ENCODE assay signal across 8 cellular contexts in genomic region chr9:137000177-137000930, GRCh38. TPM values are rescaled to one million over a fixed set of nuclear protein-coding genes. Genes with fewer than 3 reads are reported as not detected.
DNase-seq lines count a peak whose midpoint lies in the region; ATAC-seq and TF ChIP-seq lines count a peak whose summit lies in the region.

No MANE protein-coding gene starts in this region.

- no peaks in the 10 kb centered on the region for H3K27me3 ChIP-seq in RWPE2 (ENCODE audit: insufficient read depth, poor library complexity, severe bottlenecking)
- H3K27me3 ChIP-seq in psoas muscle (ENCODE audit: insufficient read depth in 3 of 3, low read length in 2 of 3), result peaks cover 0 to 14% (median 11%) of the 10 kb centered on the region in 3 donors

- H3K9me3 ChIP-seq in RWPE2 (ENCODE audit: severe bottlenecking) (no peaks in the 10 kb centered on the region), psoas muscle (no peaks in the 10 kb centered on the region)

- peak overlapping the region; percentile 36 for H3K27ac ChIP-seq in RWPE2 (ENCODE audit: poor library complexity, severe bottlenecking)
- H3K27ac ChIP-seq in psoas muscle, result no peak overlapping the region

- no peak overlapping the region for H3K4me3 ChIP-seq in RWPE2 (ENCODE audit: severe bottlenecking)
- H3K4me3 ChIP-seq in psoas muscle, result no peak overlapping the region

- H3K4me1 ChIP-seq in RWPE2 (ENCODE audit: insufficient read depth, poor library complexity, severe bottlenecking), result peaks cover 22% of the 10 kb centered on the region
- H3K4me1 ChIP-seq in psoas muscle, result no peaks in the 10 kb centered on the region

- H3K27ac Mint-ChIP-seq in activated CD8-positive, alpha-beta memory T cell treated with anti-CD3 and anti-CD28 coated beads, Interleukin-2, amount 10 ng/mL, durations not matched to agents 7 days and 5 days, result peak overlapping the region; percentile 86
- H3K27ac Mint-ChIP-seq in immature natural killer cell, result peak overlapping the region; percentile 97 to 99 (median 99)

- 65 to 72% (median 68%) methylated on average over 10 of the region's 10 CpGs for WGBS in psoas muscle, 3 donors

- no peaks in the 10 kb centered on the region for H3K36me3 Mint-ChIP-seq in activated CD8-positive, alpha-beta memory T cell treated with anti-CD3 and anti-CD28 coated beads, Interleukin-2, amount 10 ng/mL, durations not matched to agents 7 days and 5 days
- H3K36me3 Mint-ChIP-seq in immature natural killer cell, result no peaks in the 10 kb centered on the region

- H3K36me3 ChIP-seq in RWPE2 (ENCODE audit: low read depth) (no peaks in the 10 kb centered on the region), psoas muscle (ENCODE audit: insufficient read depth in 1 of 2, low read depth in 1 of 2) (no peaks in the 10 kb centered on the region)

- peak; percentile 74 for DNase-seq in activated CD8-positive, alpha-beta memory T cell treated with anti-CD3 and anti-CD28 coated beads, Interleukin-2, amount 10 ng/mL, durations not matched to agents 7 days and 5 days
- no peak for DNase-seq in activated CD8-positive, alpha-beta memory T cell treated with anti-CD3 and anti-CD28 coated beads for 24 hours
- no peak for DNase-seq in RWPE2 (ENCODE audit: low spot score)
- DNase-seq in immature natural killer cell, result peak; percentile 88 to 89 (median 89)
- no peak for DNase-seq in mucosa of gallbladder (ENCODE audit: low spot score)
- DNase-seq in 8988T, result no peak
- no peak for DNase-seq in psoas muscle

- peaks cover 5% of the 10 kb centered on the region for H3K27me3 Mint-ChIP-seq in activated CD8-positive, alpha-beta memory T cell treated with anti-CD3 and anti-CD28 coated beads, Interleukin-2, amount 10 ng/mL, durations not matched to agents 7 days and 5 days
- H3K27me3 Mint-ChIP-seq in immature natural killer cell (ENCODE audit: low read depth in 3 of 3), result peaks cover 20 to 33% (median 25%) of the 10 kb centered on the region in 3 donors

- H3K4me1 Mint-ChIP-seq in activated CD8-positive, alpha-beta memory T cell treated with anti-CD3 and anti-CD28 coated beads, Interleukin-2, amount 10 ng/mL, durations not matched to agents 7 days and 5 days, result peaks cover 60% of the 10 kb centered on the region
- peaks cover 54 to 63% of the 10 kb centered on the region in 2 donors for H3K4me1 Mint-ChIP-seq in immature natural killer cell

- peak; percentile 66 for ATAC-seq in activated CD8-positive, alpha-beta memory T cell treated with anti-CD3 and anti-CD28 coated beads, Interleukin-2, amount 10 ng/mL, durations not matched to agents 7 days and 5 days
- ATAC-seq in HG02870 (IDR thresholded peaks at IDR 0.05; ENCODE audit: unreplicated experiment) (peak; percentile 78), RWPE2 (ENCODE audit: low read depth) (0 out of 3 replicates have a peak, but pooled peaks have one; percentile 19), psoas muscle (no peak)

- no peaks in the 10 kb centered on the region for H3K9me3 Mint-ChIP-seq in activated CD8-positive, alpha-beta memory T cell treated with anti-CD3 and anti-CD28 coated beads, Interleukin-2, amount 10 ng/mL, durations not matched to agents 7 days and 5 days (ENCODE audit: low read depth)
- no peaks in the 10 kb centered on the region for H3K9me3 Mint-ChIP-seq in immature natural killer cell

- CTCF ChIA-PET in activated CD8-positive, alpha-beta memory T cell treated with anti-CD3 and anti-CD28 coated beads, Interleukin-2, amount 10 ng/mL, durations not matched to agents 7 days and 5 days (lab: Charles Lee), result interaction anchor here (0.8 to 14.3 kb wide), 15 partner anchors 8 to 250 kb away, joined by 3 to 234 read pairs (median 3); partner anchors contain the start of genes ABCA2, AJM1, C8G and FUT7

- TF ChIP-seq CTCF in RWPE2 (IDR thresholded peaks at IDR 0.05; ENCODE audit: poor library complexity, severe bottlenecking) (no peak), psoas muscle (IDR thresholded peaks at IDR 0.05) (no peak)

- peak overlapping the region; percentile 59 for H3K4me3 Mint-ChIP-seq in activated CD8-positive, alpha-beta memory T cell treated with anti-CD3 and anti-CD28 coated beads, Interleukin-2, amount 10 ng/mL, durations not matched to agents 7 days and 5 days
- peak overlapping the region; percentile 70 to 94 (median 84) for H3K4me3 Mint-ChIP-seq in immature natural killer cell

- intact Hi-C loops in psoas muscle (cut with DNase I), result no loop called here

RNA-seq across cellular contexts. Expression of gene CLIC3, which starts 4.0 kb away (rescaled TPM):
- total RNA-seq in activated CD8-positive, alpha-beta memory T cell treated with anti-CD3 and anti-CD28 coated beads, Interleukin-2, amount 10 ng/mL, durations not matched to agents 7 days and 5 days, result 1 to 10 TPM; 3.8 to 7.8 TPM
- polyA plus RNA-seq in immature natural killer cell, result 100 to 1,000 TPM; 673 to 911 (median 762) TPM
- total RNA-seq in mucosa of gallbladder, result 2.2 TPM
- under 1 TPM in 3 of 4 donors, not detected in 1; 0.38 to 0.90 (median 0.54) TPM for total RNA-seq in psoas muscle
- polyA plus RNA-seq in psoas muscle, result under 1 TPM; 0.55 to 0.94 (median 0.79) TPM

RNA-seq across cellular contexts. Expression of gene PAXX, which starts 8.1 kb away (rescaled TPM):
- 10 to 100 TPM; 68.6 to 94.8 TPM for total RNA-seq in activated CD8-positive, alpha-beta memory T cell treated with anti-CD3 and anti-CD28 coated beads, Interleukin-2, amount 10 ng/mL, durations not matched to agents 7 days and 5 days
- polyA plus RNA-seq in immature natural killer cell (100 to 1,000 TPM; 135 to 207 (median 182) TPM), psoas muscle (10 to 100 TPM; 16.5 to 39.2 (median 25.2) TPM)
- total RNA-seq in mucosa of gallbladder (51.2 TPM), psoas muscle (10 to 100 TPM in 3 of 4 donors, 1 to 10 TPM in 1; 9.4 to 15.6 (median 12.4) TPM)

RNA-seq across cellular contexts. Expression of gene LCNL1, which starts 17.6 kb away (rescaled TPM):
- under 1 TPM in 1 of 2 experiments, not detected in 1; 0.09 TPM for total RNA-seq in activated CD8-positive, alpha-beta memory T cell treated with anti-CD3 and anti-CD28 coated beads, Interleukin-2, amount 10 ng/mL, durations not matched to agents 7 days and 5 days
- polyA plus RNA-seq in immature natural killer cell, result not detected
- total RNA-seq in mucosa of gallbladder, result 0.92 TPM
- total RNA-seq in psoas muscle, result under 1 TPM; 0.10 to 0.79 (median 0.38) TPM
- under 1 TPM; 0.04 to 0.14 (median 0.06) TPM for polyA plus RNA-seq in psoas muscle

RNA-seq across cellular contexts. Expression of gene PTGDS, which starts 23.1 kb away (rescaled TPM):
- total RNA-seq in activated CD8-positive, alpha-beta memory T cell treated with anti-CD3 and anti-CD28 coated beads, Interleukin-2, amount 10 ng/mL, durations not matched to agents 7 days and 5 days, result 1 to 10 TPM; 1.2 to 3.2 TPM
- 100 to 1,000 TPM in 2 of 3 donors, 10 to 100 TPM in 1; 93.2 to 201 (median 164) TPM for polyA plus RNA-seq in immature natural killer cell
- total RNA-seq in mucosa of gallbladder, result 481 TPM
- total RNA-seq in psoas muscle, result 100 to 1,000 TPM in 1 of 4 donors, 10 to 100 TPM in 3; 23.3 to 130 (median 74.3) TPM
- 10 to 100 TPM; 29.9 to 37.9 (median 37.8) TPM for polyA plus RNA-seq in psoas muscle

RNA-seq across cellular contexts. Expression of gene ABCA2, which starts 27.7 kb away (rescaled TPM):
- 10 to 100 TPM; 30.0 to 73.6 TPM for total RNA-seq in activated CD8-positive, alpha-beta memory T cell treated with anti-CD3 and anti-CD28 coated beads, Interleukin-2, amount 10 ng/mL, durations not matched to agents 7 days and 5 days
- 10 to 100 TPM in 1 of 3 donors, 1 to 10 TPM in 2; 2.2 to 34.5 (median 6.3) TPM for polyA plus RNA-seq in immature natural killer cell
- total RNA-seq in mucosa of gallbladder, result 298 TPM
- total RNA-seq in psoas muscle, result 10 to 100 TPM; 12.2 to 23.5 (median 18.3) TPM
- polyA plus RNA-seq in psoas muscle, result 10 to 100 TPM in 1 of 3 donors, 1 to 10 TPM in 2; 6.9 to 11.1 (median 8.5) TPM

Comparison
In these comparisons a context has a peak if more than half of its experiments do, and no peak if none do; other contexts are left out.
1. DNase-seq: peak in activated CD8-positive, alpha-beta memory T cell treated with anti-CD3 and anti-CD28 coated beads, Interleukin-2, amount 10 ng/mL, durations not matched to agents 7 days and 5 days (single experiment) and immature natural killer cell (3 of 3); none in activated CD8-positive, alpha-beta memory T cell treated with anti-CD3 and anti-CD28 coated beads for 24 hours (single experiment), RWPE2 (single experiment), mucosa of gallbladder (single experiment), 8988T (single experiment) and psoas muscle (0 of 2).
2. ATAC-seq: peak in activated CD8-positive, alpha-beta memory T cell treated with anti-CD3 and anti-CD28 coated beads, Interleukin-2, amount 10 ng/mL, durations not matched to agents 7 days and 5 days (single experiment), HG02870 (single experiment) and RWPE2 (single experiment); none in psoas muscle (0 of 4).